Comparison of ENCODE assay signal across 8 cellular contexts in genomic region chr4:102501635-102502382, GRCh38. TPM values are rescaled to one million over a fixed set of nuclear protein-coding genes. Genes with fewer than 3 reads are reported as not detected.
A peak's percentile ranks its signal among the peaks of the same experiment; 100 is the strongest.
DNase-seq lines count a peak whose midpoint lies in the region; ATAC-seq and TF ChIP-seq lines count a peak whose summit lies in the region.

No MANE protein-coding gene starts in this region.

- TF ChIP-seq CTCF in foreskin fibroblast (IDR thresholded peaks at IDR 0.05; ENCODE audit: low read depth, low read length) (no peak), neural progenitor cell (IDR thresholded peaks at IDR 0.05) (peak; percentile 7), suprapubic skin (IDR thresholded peaks at IDR 0.05) (no peak)

- H2AFZ ChIP-seq in neural progenitor cell (replicated peaks) = peak overlapping the region; percentile 99

- peak overlapping the region; percentile 57 for H3K27ac ChIP-seq in HUES48 (ENCODE audit: low read depth, low read length)
- peak overlapping the region; percentile 74 for H3K27ac ChIP-seq in neural progenitor cell
- H3K27ac ChIP-seq in suprapubic skin = peak overlapping the region; percentile 100

- under 1% methylated on average over 25 of the region's 63 CpGs for WGBS in suprapubic skin

- peak overlapping the region; percentile 69 for H3K9ac ChIP-seq in HUES48 (ENCODE audit: low read depth, low read length)
- peak overlapping the region; percentile 44 for H3K9ac ChIP-seq in neural progenitor cell

- H3F3A ChIP-seq in neural progenitor cell (ENCODE audit: low read depth) = peaks cover 21% of the 10 kb centered on the region

- H3K4me3 ChIP-seq in HUES48 (ENCODE audit: low read depth, low read length) = peak overlapping the region; percentile 92
- peak overlapping the region; percentile 80 to 91 for H3K4me3 ChIP-seq in foreskin fibroblast (ENCODE audit: low read depth in 1 of 2, low read length in 2 of 2)
- peak overlapping the region; percentile 76 for H3K4me3 ChIP-seq in neural progenitor cell
- peak overlapping the region; percentile 72 for H3K4me3 ChIP-seq in suprapubic skin

- H3K9me3 ChIP-seq in HUES48 (ENCODE audit: control insufficient read depth, insufficient read depth, low read length) (no peaks in the 10 kb centered on the region), neural progenitor cell (ENCODE audit: low read depth) (no peaks in the 10 kb centered on the region), suprapubic skin (no peaks in the 10 kb centered on the region)

- ATAC-seq in GM21447 (IDR thresholded peaks at IDR 0.05; ENCODE audit: unreplicated experiment) = peak; percentile 38

- H3K36me3 ChIP-seq in HUES48 (ENCODE audit: control insufficient read depth, insufficient read depth, low read length) = no peaks in the 10 kb centered on the region
- no peaks in the 10 kb centered on the region for H3K36me3 ChIP-seq in neural progenitor cell
- H3K36me3 ChIP-seq in suprapubic skin = no peaks in the 10 kb centered on the region

- H4K20me1 ChIP-seq in neural progenitor cell (ENCODE audit: low read depth) = no peaks in the 10 kb centered on the region

- peaks cover 16% of the 10 kb centered on the region for H3K4me1 Mint-ChIP-seq in neural progenitor cell

- H3K4me3 Mint-ChIP-seq in neural progenitor cell = peak overlapping the region; percentile 89

- peak in 1 of 2 donors; percentile 39 for TF ChIP-seq POLR2A in suprapubic skin (IDR thresholded peaks at IDR 0.05)

- no peaks in the 10 kb centered on the region for H3K79me2 ChIP-seq in neural progenitor cell (ENCODE audit: low read depth)

- peak overlapping the region; percentile 91 for H3K27ac Mint-ChIP-seq in neural progenitor cell

- H3K4me1 ChIP-seq in HUES48 (ENCODE audit: control insufficient read depth, insufficient read depth, low read length) (0 out of 2 replicates have a peak, but pooled peaks cover 5% of the 10 kb centered on the region), neural progenitor cell (peaks cover 6% of the 10 kb centered on the region), suprapubic skin (peaks cover 55% of the 10 kb centered on the region)

- TF ChIP-seq EP300 in suprapubic skin (IDR thresholded peaks at IDR 0.05) = no peak

- H3K27me3 ChIP-seq in HUES48 (ENCODE audit: control insufficient read depth, insufficient read depth, low read length) (peaks cover 8% of the 10 kb centered on the region), neural progenitor cell (peaks cover 17% of the 10 kb centered on the region), suprapubic skin (no peaks in the 10 kb centered on the region)

- H3K9me3 Mint-ChIP-seq in neural progenitor cell = no peaks in the 10 kb centered on the region

- DNase-seq in DMS153 (lab: John Stamatoyannopoulos, UW) (peak; percentile 54), RPMI7951 (ENCODE audit: low read depth) (peak; percentile 80), activated gamma-delta T cell treated with Interleukin-2 at 50 U/mL for 16 hours (peak; percentile 59), foreskin fibroblast (peak; percentile 77 to 90), neural progenitor cell (ENCODE audit: low spot score) (peak; percentile 77), suprapubic skin (ENCODE audit: low spot score in 2 of 2) (peak; percentile 91 to 92)

- no peaks in the 10 kb centered on the region for H3K27me3 Mint-ChIP-seq in neural progenitor cell (ENCODE audit: insufficient read depth, low read depth)

- H3K4me2 ChIP-seq in neural progenitor cell = peak overlapping the region; percentile 89

- H3K36me3 Mint-ChIP-seq in neural progenitor cell = no peaks in the 10 kb centered on the region

RNA-seq across cellular contexts. Expression of gene NFKB1, which starts 0.7 kb away (rescaled TPM):
- 16.6 and 19.1 TPM in 2 replicates for total RNA-seq in RPMI7951 (2014; rRNA removed; shearing (Covaris generic))
- 5.0 and 14.1 TPM in 2 replicates for total RNA-seq in neural progenitor cell (ENCODE audit: low replicate concordance)
- 10 to 100 TPM; 32.9 to 56.0 (median 40.9) TPM for total RNA-seq in suprapubic skin

Comparison
In these comparisons a context has a peak if more than half of its experiments do, and no peak if none do; other contexts are left out.
1. Peak in every context shown above with its lines: DNase-seq, ATAC-seq, H3K4me3 ChIP-seq and H3K27ac ChIP-seq.